In genomic region chr11:12949456-12949855, GRCh38 we compare ENCODE assay signal across 1 cellular context.
TF ChIP-seq lines count a peak whose summit lies in the region.

No MANE protein-coding gene starts in this region.

TF ChIP-seq in SK-N-SH treated with all-trans-retinoic acid at 6 μM for 48 hours, 23 proteins besides CTCF, POLR2A, EP300 and RAD21 (continued from another document):
- TF ChIP-seq, protein P1, sequence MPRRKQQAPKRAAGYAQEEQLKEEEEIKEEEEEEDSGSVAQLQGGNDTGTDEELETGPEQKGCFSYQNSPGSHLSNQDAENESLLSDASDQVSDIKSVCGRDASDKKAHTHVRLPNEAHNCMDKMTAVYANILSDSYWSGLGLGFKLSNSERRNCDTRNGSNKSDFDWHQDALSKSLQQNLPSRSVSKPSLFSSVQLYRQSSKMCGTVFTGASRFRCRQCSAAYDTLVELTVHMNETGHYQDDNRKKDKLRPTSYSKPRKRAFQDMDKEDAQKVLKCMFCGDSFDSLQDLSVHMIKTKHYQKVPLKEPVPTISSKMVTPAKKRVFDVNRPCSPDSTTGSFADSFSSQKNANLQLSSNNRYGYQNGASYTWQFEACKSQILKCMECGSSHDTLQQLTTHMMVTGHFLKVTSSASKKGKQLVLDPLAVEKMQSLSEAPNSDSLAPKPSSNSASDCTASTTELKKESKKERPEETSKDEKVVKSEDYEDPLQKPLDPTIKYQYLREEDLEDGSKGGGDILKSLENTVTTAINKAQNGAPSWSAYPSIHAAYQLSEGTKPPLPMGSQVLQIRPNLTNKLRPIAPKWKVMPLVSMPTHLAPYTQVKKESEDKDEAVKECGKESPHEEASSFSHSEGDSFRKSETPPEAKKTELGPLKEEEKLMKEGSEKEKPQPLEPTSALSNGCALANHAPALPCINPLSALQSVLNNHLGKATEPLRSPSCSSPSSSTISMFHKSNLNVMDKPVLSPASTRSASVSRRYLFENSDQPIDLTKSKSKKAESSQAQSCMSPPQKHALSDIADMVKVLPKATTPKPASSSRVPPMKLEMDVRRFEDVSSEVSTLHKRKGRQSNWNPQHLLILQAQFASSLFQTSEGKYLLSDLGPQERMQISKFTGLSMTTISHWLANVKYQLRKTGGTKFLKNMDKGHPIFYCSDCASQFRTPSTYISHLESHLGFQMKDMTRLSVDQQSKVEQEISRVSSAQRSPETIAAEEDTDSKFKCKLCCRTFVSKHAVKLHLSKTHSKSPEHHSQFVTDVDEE (CRISPR knock-in tag; IDR thresholded peaks at IDR 0.05) = no peak
- TF ChIP-seq TCF4 (CRISPR knock-in tag; IDR thresholded peaks at IDR 0.05; ENCODE audit: borderline replicate concordance) (no peak), ZNF8 (CRISPR knock-in tag; IDR thresholded peaks at IDR 0.05) (no peak), CSDC2 (CRISPR knock-in tag; IDR thresholded peaks at IDR 0.05) (no peak), PATZ1 (CRISPR knock-in tag; IDR thresholded peaks at IDR 0.05; ENCODE audit: borderline replicate concordance) (no peak), OSR1 (CRISPR knock-in tag; IDR thresholded peaks at IDR 0.05) (no peak), PPARA (CRISPR knock-in tag; IDR thresholded peaks at IDR 0.05; ENCODE audit: borderline replicate concordance) (no peak), ZNF70 (CRISPR knock-in tag; IDR thresholded peaks at IDR 0.05) (no peak), ZFP3 (CRISPR knock-in tag; IDR thresholded peaks at IDR 0.05) (no peak), ZC3H10 (CRISPR knock-in tag; IDR thresholded peaks at IDR 0.05) (no peak), TOX (CRISPR knock-in tag; IDR thresholded peaks at IDR 0.05; ENCODE audit: borderline replicate concordance) (no peak)
- TF ChIP-seq, protein P2, sequence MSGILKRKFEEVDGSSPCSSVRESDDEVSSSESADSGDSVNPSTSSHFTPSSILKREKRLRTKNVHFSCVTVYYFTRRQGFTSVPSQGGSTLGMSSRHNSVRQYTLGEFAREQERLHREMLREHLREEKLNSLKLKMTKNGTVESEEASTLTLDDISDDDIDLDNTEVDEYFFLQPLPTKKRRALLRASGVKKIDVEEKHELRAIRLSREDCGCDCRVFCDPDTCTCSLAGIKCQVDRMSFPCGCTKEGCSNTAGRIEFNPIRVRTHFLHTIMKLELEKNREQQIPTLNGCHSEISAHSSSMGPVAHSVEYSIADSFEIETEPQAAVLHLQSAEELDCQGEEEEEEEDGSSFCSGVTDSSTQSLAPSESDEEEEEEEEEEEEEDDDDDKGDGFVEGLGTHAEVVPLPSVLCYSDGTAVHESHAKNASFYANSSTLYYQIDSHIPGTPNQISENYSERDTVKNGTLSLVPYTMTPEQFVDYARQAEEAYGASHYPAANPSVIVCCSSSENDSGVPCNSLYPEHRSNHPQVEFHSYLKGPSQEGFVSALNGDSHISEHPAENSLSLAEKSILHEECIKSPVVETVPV (CRISPR knock-in tag; IDR thresholded peaks at IDR 0.05) = no peak
